Comparison of ENCODE assay signal across 2 cellular contexts in the genomic region with DNA sequence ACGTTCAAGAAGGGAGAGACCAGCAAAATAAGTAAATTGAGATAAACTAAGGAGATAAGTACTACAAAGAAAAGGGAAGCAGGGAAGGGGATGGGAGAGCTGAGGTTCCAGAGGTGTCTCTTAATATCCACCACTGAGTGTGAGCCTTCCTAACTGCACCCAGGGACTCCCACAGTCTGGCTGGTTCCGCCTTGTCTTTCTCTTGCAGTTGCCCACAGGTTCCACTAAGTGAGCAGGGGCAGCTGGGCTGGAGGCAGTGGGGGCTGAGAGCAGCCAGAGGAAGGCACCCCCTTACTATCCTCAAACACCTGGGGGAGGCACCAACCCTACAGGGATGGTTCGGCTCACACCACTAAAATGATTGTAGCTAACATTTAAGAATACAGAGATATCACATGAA.
TF ChIP-seq lines count a peak whose summit lies in the region.

No MANE protein-coding gene starts in this region.

TF ChIP-seq in GM23338, 12 proteins besides CTCF, POLR2A, EP300 and RAD21 (continues in another document):
- no peak for TF ChIP-seq POLR2AphosphoS5 (IDR thresholded peaks at IDR 0.05; ENCODE audit: low read depth)
- TF ChIP-seq ZNF462 (CRISPR knock-in tag; IDR thresholded peaks at IDR 0.05): no peak
- TF ChIP-seq STAT1 (IDR thresholded peaks at IDR 0.05; ENCODE audit: unreplicated experiment): no peak
- TF ChIP-seq NANOG (IDR thresholded peaks at IDR 0.05; ENCODE audit: borderline replicate concordance): no peak
- no peak for TF ChIP-seq REST (IDR thresholded peaks at IDR 0.05; ENCODE audit: unreplicated experiment)
- TF ChIP-seq, protein P1, sequence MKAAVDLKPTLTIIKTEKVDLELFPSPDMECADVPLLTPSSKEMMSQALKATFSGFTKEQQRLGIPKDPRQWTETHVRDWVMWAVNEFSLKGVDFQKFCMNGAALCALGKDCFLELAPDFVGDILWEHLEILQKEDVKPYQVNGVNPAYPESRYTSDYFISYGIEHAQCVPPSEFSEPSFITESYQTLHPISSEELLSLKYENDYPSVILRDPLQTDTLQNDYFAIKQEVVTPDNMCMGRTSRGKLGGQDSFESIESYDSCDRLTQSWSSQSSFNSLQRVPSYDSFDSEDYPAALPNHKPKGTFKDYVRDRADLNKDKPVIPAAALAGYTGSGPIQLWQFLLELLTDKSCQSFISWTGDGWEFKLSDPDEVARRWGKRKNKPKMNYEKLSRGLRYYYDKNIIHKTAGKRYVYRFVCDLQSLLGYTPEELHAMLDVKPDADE (IDR thresholded peaks at IDR 0.05): no peak
- TF ChIP-seq ZNF114 (CRISPR knock-in tag; IDR thresholded peaks at IDR 0.05): no peak
- TF ChIP-seq EZH2phosphoT487 (IDR thresholded peaks at IDR 0.05; ENCODE audit: unreplicated experiment): no peak
- no peak for TF ChIP-seq EZH2 (IDR thresholded peaks at IDR 0.05; ENCODE audit: low read depth, unreplicated experiment)
- no peak for TF ChIP-seq CREB1 (CRISPR knock-in tag; IDR thresholded peaks at IDR 0.05; ENCODE audit: low read depth)

TF ChIP-seq in H1, 55 proteins besides CTCF, POLR2A, EP300 and RAD21:
- TF ChIP-seq CEBPB (IDR thresholded peaks at IDR 0.05; ENCODE audit: low read depth, low read length) (no peak), EGR1 (IDR thresholded peaks at IDR 0.05; ENCODE audit: borderline replicate concordance, low read depth, low read length) (no peak), TCF12 (IDR thresholded peaks at IDR 0.05; ENCODE audit: low read depth, low read length) (no peak), BACH1 (IDR thresholded peaks at IDR 0.05; ENCODE audit: low read length) (no peak), BRCA1 (IDR thresholded peaks at IDR 0.05; ENCODE audit: low read depth, low read length) (no peak), RNF2 (IDR thresholded peaks at IDR 0.05; ENCODE audit: borderline replicate concordance, low read depth, low read length, missing control alignments, poor library complexity, severe bottlenecking) (no peak), NRF1 (IDR thresholded peaks at IDR 0.05; ENCODE audit: low read depth, low read length) (no peak)
- TF ChIP-seq, protein P2, sequence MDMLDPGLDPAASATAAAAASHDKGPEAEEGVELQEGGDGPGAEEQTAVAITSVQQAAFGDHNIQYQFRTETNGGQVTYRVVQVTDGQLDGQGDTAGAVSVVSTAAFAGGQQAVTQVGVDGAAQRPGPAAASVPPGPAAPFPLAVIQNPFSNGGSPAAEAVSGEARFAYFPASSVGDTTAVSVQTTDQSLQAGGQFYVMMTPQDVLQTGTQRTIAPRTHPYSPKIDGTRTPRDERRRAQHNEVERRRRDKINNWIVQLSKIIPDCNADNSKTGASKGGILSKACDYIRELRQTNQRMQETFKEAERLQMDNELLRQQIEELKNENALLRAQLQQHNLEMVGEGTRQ (IDR thresholded peaks at IDR 0.05; ENCODE audit: low read length): no peak
